20 cellular contexts compared by ENCODE assay signal in the genomic region with DNA sequence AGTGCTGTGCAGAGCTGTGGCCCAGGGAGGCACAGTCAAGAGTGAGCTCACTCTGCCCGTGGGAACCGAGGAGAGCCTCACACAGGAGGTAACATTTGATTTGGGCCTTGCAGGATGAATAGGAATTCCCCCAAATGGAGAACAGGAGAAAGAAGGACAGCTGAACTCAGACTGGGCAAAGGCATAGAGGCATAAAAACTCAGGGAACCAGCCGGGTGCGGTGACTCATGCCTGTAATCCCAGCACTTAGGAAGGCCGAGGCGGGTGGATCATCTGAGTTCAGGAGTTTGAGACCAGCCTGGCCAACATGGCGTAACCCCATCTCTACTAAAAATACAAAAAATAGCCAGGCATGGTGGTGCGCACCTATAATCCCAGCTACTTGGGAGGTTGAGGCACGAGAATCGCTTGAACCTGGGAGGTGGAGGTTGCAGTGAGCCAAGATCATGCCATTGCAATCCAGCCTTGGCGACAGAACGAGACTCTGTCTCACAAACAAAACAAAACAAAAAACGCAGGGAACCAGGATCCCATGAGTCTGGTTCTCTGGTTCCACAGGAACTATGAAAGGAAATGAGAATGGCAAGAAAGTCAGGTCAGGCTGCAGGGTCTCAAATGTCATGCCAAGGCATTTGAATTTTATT. TPM values are rescaled to one million over a fixed set of nuclear protein-coding genes. Genes with fewer than 3 reads are reported as not detected.
DNase-seq lines count a peak whose midpoint lies in the region; ATAC-seq, FAIRE-seq and TF ChIP-seq lines count a peak whose summit lies in the region.
"Not testable (repeated sequence)": the region's sequence is repeated elsewhere in the genome, so short reads cannot be mapped to it uniquely, and the experiment has no call there.
"Had no signal": no experiment of that assay in that cellular context is flagged by ENCODE, and none has a peak within 500 bp of the region (broad histone marks: within the 10 kb centered on the region; RNA-seq: fewer than 3 reads in every experiment).

No MANE protein-coding gene starts in this region.

- not testable (repeated sequence) for TF ChIP-seq EP300 in A549 (IDR thresholded peaks at IDR 0.05); stomach (IDR thresholded peaks at IDR 0.05)

- not testable (repeated sequence) for H3K4me2 ChIP-seq in A549, neural progenitor cell

- not testable (repeated sequence) for H3K36me3 ChIP-seq in neural progenitor cell; stomach; urinary bladder (ENCODE audit: insufficient read depth)

- POLR2A ChIA-PET in A549 (lab: Yijun Ruan, JAX), result not testable (repeated sequence)

- TF ChIP-seq CTCF in A549 (IDR thresholded peaks at IDR 0.05); brain (conservative IDR thresholded peaks at IDR 0.05); fibroblast of villous mesenchyme (IDR thresholded peaks at IDR 0.05; ENCODE audit: insufficient read depth, low read depth, low read length); neural progenitor cell (IDR thresholded peaks at IDR 0.05); stomach (IDR thresholded peaks at IDR 0.05): not testable (repeated sequence)

- H3K79me2 ChIP-seq in neural progenitor cell (ENCODE audit: low read depth), result not testable (repeated sequence)

- not testable (repeated sequence) for H3F3A ChIP-seq in neural progenitor cell (ENCODE audit: low read depth)

- H3K27me3 Mint-ChIP-seq in brain; neural progenitor cell (ENCODE audit: insufficient read depth, low read depth): not testable (repeated sequence)

- not testable (repeated sequence) for H3K36me3 Mint-ChIP-seq in brain, neural progenitor cell

- H3K27ac Mint-ChIP-seq in brain (peak overlapping the region in 3 of 5 experiments; percentile 90 to 94 (median 93)), neural progenitor cell (peak overlapping the region; percentile 43)

- not testable (repeated sequence) for H3K9me3 Mint-ChIP-seq in brain, neural progenitor cell

- TF ChIP-seq RAD21 in A549 (conservative IDR thresholded peaks at IDR 0.05 in 1 of 2, IDR thresholded peaks at IDR 0.05 in 1 of 2), result not testable (repeated sequence)

- 75% methylated on average over 13 of the region's 13 CpGs for WGBS in A549 (ENCODE audit: missing lambda C conversion rate)
- WGBS in stomach, 5 donors, result 75 to 91% (median 85%) methylated on average over 13 of the region's 13 CpGs
- 53% methylated on average over 13 of the region's 13 CpGs for WGBS in urinary bladder

- FAIRE-seq in A549 (lab: Jason Lieb, UNC), result not testable (repeated sequence)

- CTCF ChIA-PET in A549 (lab: Yijun Ruan, JAX), result interaction anchor here (0.9 to 2.4 kb wide), 7 partner anchors 13 to 197 kb away, joined by 3 to 8 read pairs (median 4); no protein-coding TSS in a partner anchor

- not testable (repeated sequence) for ATAC-seq in A549

- H4K20me1 ChIP-seq in neural progenitor cell (ENCODE audit: low read depth), result not testable (repeated sequence)

- intact Hi-C loops in stomach (cut with DNase I; ENCODE audit: low total_unique reads), result not testable (repeated sequence)

- H3K4me1 Mint-ChIP-seq in brain, result peaks cover 63% of the 10 kb centered on the region
- H3K4me1 Mint-ChIP-seq in neural progenitor cell, result peaks cover 53% of the 10 kb centered on the region

- not testable (repeated sequence) for DNase-seq in A549 (ENCODE audit: low read depth in 1 of 2, low spot score in 1 of 2); neural progenitor cell (ENCODE audit: low spot score); stomach
- peak; percentile 59 for DNase-seq in M059J (ENCODE audit: low read depth)
- peak; percentile 8 for DNase-seq in fibroblast of villous mesenchyme (ENCODE audit: low read depth)

- H3K27ac ChIP-seq in A549, neural progenitor cell: not testable (repeated sequence)
- H3K27ac ChIP-seq in layer of hippocampus (ENCODE audit: low read depth, low read length) (peak overlapping the region; percentile 52), stomach (peak overlapping the region; percentile 19 to 83 (median 80)), urinary bladder (ENCODE audit: low read depth) (peak overlapping the region; percentile 60)

- H2AFZ ChIP-seq in neural progenitor cell (replicated peaks), result not testable (repeated sequence)

- H3K4me3 ChIP-seq in A549; fibroblast of villous mesenchyme (ENCODE audit: low read depth, low read length); neural progenitor cell; stomach; urinary bladder (ENCODE audit: low read depth, low read length): not testable (repeated sequence)

- H3K4me3 Mint-ChIP-seq in brain, result not testable (repeated sequence)
- H3K4me3 Mint-ChIP-seq in neural progenitor cell, result peak overlapping the region; percentile 9

- H3K4me1 ChIP-seq in A549; urinary bladder (ENCODE audit: insufficient read depth): not testable (repeated sequence)
- H3K4me1 ChIP-seq in neural progenitor cell (peaks cover 23% of the 10 kb centered on the region), stomach (peaks cover 16 to 54% (median 35%) of the 10 kb centered on the region in 4 donors)

- not testable (repeated sequence) for H3K9me3 ChIP-seq in A549; neural progenitor cell (ENCODE audit: low read depth); stomach

- H3K27me3 ChIP-seq in layer of hippocampus (ENCODE audit: control insufficient read depth, insufficient read depth, low read length); neural progenitor cell; stomach: not testable (repeated sequence)

- not testable (repeated sequence) for H3K9ac ChIP-seq in neural progenitor cell

- TF ChIP-seq POLR2A in A549 (IDR thresholded peaks at IDR 0.05; ENCODE audit: low read length); stomach (IDR thresholded peaks at IDR 0.05): not testable (repeated sequence)

TF ChIP-seq in A549, 52 proteins besides CTCF, POLR2A, EP300 and RAD21:
- TF ChIP-seq FOSL2 (IDR thresholded peaks at IDR 0.05), result not testable (repeated sequence)
- 0 out of 2 replicates have a peak, but pooled peaks have one; percentile 7 for TF ChIP-seq FOSL2 (CRISPR knock-in tag; IDR thresholded peaks at IDR 0.05)

RNA-seq across cellular contexts. Expression of gene PRELP, which starts 8.6 kb away (rescaled TPM):
- polyA plus RNA-seq in A549 (2011; rRNA removed), result not detected in 2 replicates
- polyA plus RNA-seq in A549 (2012; cell fraction: cytosol; rRNA removed), result not detected in 2 replicates
- polyA plus RNA-seq in A549 (2012; cell fraction: nucleus; rRNA removed), result 0.01 TPM in 1 of 2 replicates, not detected in the other
- not detected in 3 replicates for polyA plus RNA-seq in A549 (2017; fragmentation: RNase III; extraction: RNeasy Plus Mini Kit Qiagen cat#74134 plus additional on column Dnase treatment)
- not detected in 2 replicates for polyA minus RNA-seq in A549 (2011; rRNA and poly(A)+ RNA removed)
- total RNA-seq in M059J (2014; rRNA removed; shearing (Covaris generic)), result not detected in 2 replicates
- polyA plus RNA-seq in brain (ENCODE audit: insufficient read depth, low read depth, low replicate concordance), result 13.3 TPM
- under 0.01 and 0.43 TPM in 2 replicates for total RNA-seq in fibroblast of villous mesenchyme
- 0.26 and 0.34 TPM in 2 replicates for total RNA-seq in neural progenitor cell (ENCODE audit: low replicate concordance)
- 10 to 100 TPM in 3 of 5 donors, 1 to 10 TPM in 2; 1.1 to 29.8 (median 10.7) TPM for total RNA-seq in stomach
- polyA plus RNA-seq in stomach, result 10 to 100 TPM in 1 of 3 donors, 1 to 10 TPM in 2; 2.2 to 29.5 (median 3.2) TPM
- total RNA-seq in urinary bladder, result 6.3 TPM
- 232 TPM for polyA plus RNA-seq in urinary bladder
- total RNA-seq: activated CD4-positive, alpha-beta memory T cell treated with anti-CD3 and anti-CD28 coated beads for 36 hours; activated naive CD4-positive, alpha-beta T cell treated with anti-CD3 and anti-CD28 coated beads for 36 hours; activated T-helper 1 cell treated with anti-CD3 and anti-CD28 coated beads, Interleukin-12 subunit alpha, Interleukin-12 subunit beta, Interleukin-2, Interleukin-4 antibody, amounts not matched to agents 30 ng/mL and 10 ng/mL and 1 ng/mL, durations not matched to agents 14 hours and 24 hours and 36 hours; cardiac muscle cell; CD4-positive, alpha-beta T cell; naive thymus-derived CD4-positive, alpha-beta T cell; T-helper 17 cell had no signal
- polyA plus RNA-seq: IgD-negative memory B cell; naive thymus-derived CD4-positive, alpha-beta T cell had no signal

RNA-seq across cellular contexts. Expression of gene OPTC, which starts 26.9 kb away (rescaled TPM):
- polyA plus RNA-seq in A549 (2011; rRNA removed) (not detected in 2 replicates), A549 (2017; fragmentation: RNase III; extraction: RNeasy Plus Mini Kit Qiagen cat#74134 plus additional on column Dnase treatment) (not detected in 3 replicates), brain (ENCODE audit: insufficient read depth, low read depth, low replicate concordance) (not detected), stomach (not detected), urinary bladder (0.05 TPM)
- not detected in 2 replicates for polyA plus RNA-seq in A549 (2012; cell fraction: cytosol; rRNA removed)
- not detected in 2 replicates for polyA plus RNA-seq in A549 (2012; cell fraction: nucleus; rRNA removed)
- not detected in 2 replicates for polyA minus RNA-seq in A549 (2011; rRNA and poly(A)+ RNA removed)
- not detected in 2 replicates for total RNA-seq in M059J (2014; rRNA removed; shearing (Covaris generic))
- total RNA-seq in fibroblast of villous mesenchyme (not detected in 2 replicates), neural progenitor cell (ENCODE audit: low replicate concordance) (0.50 TPM in 1 of 2 replicates, not detected in the other), stomach (not detected), urinary bladder (not detected)
- total RNA-seq: activated CD4-positive, alpha-beta memory T cell treated with anti-CD3 and anti-CD28 coated beads for 36 hours; activated naive CD4-positive, alpha-beta T cell treated with anti-CD3 and anti-CD28 coated beads for 36 hours; activated T-helper 1 cell treated with anti-CD3 and anti-CD28 coated beads, Interleukin-12 subunit alpha, Interleukin-12 subunit beta, Interleukin-2, Interleukin-4 antibody, amounts not matched to agents 30 ng/mL and 10 ng/mL and 1 ng/mL, durations not matched to agents 14 hours and 24 hours and 36 hours; cardiac muscle cell; CD4-positive, alpha-beta T cell; GM12878; kidney epithelial cell; naive thymus-derived CD4-positive, alpha-beta T cell; osteoblast; T-helper 17 cell had no signal
- polyA plus RNA-seq: cardiac muscle cell; GM12878; IgD-negative memory B cell; naive thymus-derived CD4-positive, alpha-beta T cell; SK-N-SH had no signal
